In genomic region chr7:115747174-115747573, GRCh38 we compare ENCODE assay signal across 19 cellular contexts.
DNase-seq lines count a peak whose midpoint lies in the region; ATAC-seq, FAIRE-seq and TF ChIP-seq lines count a peak whose summit lies in the region.
"Had no signal": no experiment of that assay in that cellular context is flagged by ENCODE, and none has a peak within 500 bp of the region (broad histone marks: within the 10 kb centered on the region; RNA-seq: fewer than 3 reads in every experiment).

No MANE protein-coding gene starts in this region.

- TF ChIP-seq CTCF in GM12865 (IDR thresholded peaks at IDR 0.05; ENCODE audit: insufficient read depth, low read depth, low read length, missing control alignments) (no peak), pancreas (IDR thresholded peaks at IDR 0.05) (no peak)

- H3K79me1 ChIP-seq in mesenchymal stem cell (replicated peaks; ENCODE audit: low read length, poor library complexity, severe bottlenecking) = no peaks in the 10 kb centered on the region

- ATAC-seq in HG02885 (IDR thresholded peaks at IDR 0.05; ENCODE audit: poor library complexity, unreplicated experiment) (peak; percentile 67), GM18520 (IDR thresholded peaks at IDR 0.05; ENCODE audit: unreplicated experiment) (no peak), pancreas (no peak)
- ATAC-seq: activated CD4-positive, alpha-beta T cell treated with anti-CD3 and anti-CD28 coated beads for 36 hours; activated T-cell treated with anti-CD3 and anti-CD28 coated beads, Interleukin-2, amount 50 U/mL, for 72 hours; T-cell; upper lobe of right lung had no signal

- no peak overlapping the region for H3K18ac ChIP-seq in mesenchymal stem cell (ENCODE audit: low read depth in 1 of 2, low read length in 2 of 2)

- no peak overlapping the region for H3K27ac ChIP-seq in mesenchymal stem cell (ENCODE audit: low read length, poor library complexity, severe bottlenecking)
- peak overlapping the region in 1 of 4 donors; percentile 9 for H3K27ac ChIP-seq in pancreas
- H3K27ac ChIP-seq: upper lobe of right lung had no signal

- DNase-seq in GM12865 (ENCODE audit: low read depth) (peak; percentile 55), mesenchymal stem cell (peak; percentile 9), HuH-7.5 (ENCODE audit: low spot score) (no peak), DMS 273 treated with DMSO at 0.1 percent for 48 hours (lab: John Stamatoyannopoulos, UW) (no peak), pancreas (no peak)
- DNase-seq: activated CD4-positive, alpha-beta T cell treated with anti-CD3 and anti-CD28 coated beads for 36 hours; activated T-cell treated with anti-CD3 and anti-CD28 coated beads, Interleukin-2, amount 50 U/mL, for 72 hours; AML-193; aorta; dermis blood vessel endothelial cell; DND-41; HFFc6; NCI-H226; T-cell; upper lobe of right lung had no signal

- H3K14ac ChIP-seq in mesenchymal stem cell (ENCODE audit: low read length in 2 of 2) = no peak overlapping the region

- H2AK5ac ChIP-seq in mesenchymal stem cell (ENCODE audit: low read length, severe bottlenecking) = no peak overlapping the region

- no peak overlapping the region for H3K23ac ChIP-seq in mesenchymal stem cell (ENCODE audit: low read length in 2 of 2)

- no peak overlapping the region for H2AFZ ChIP-seq in mesenchymal stem cell (ENCODE audit: low read depth, low read length)

- H3K27me3 ChIP-seq in mesenchymal stem cell (ENCODE audit: control insufficient read depth in 1 of 2, insufficient read depth in 1 of 2, low read length in 2 of 2) (no peaks in the 10 kb centered on the region), pancreas (no peaks in the 10 kb centered on the region)
- H3K27me3 ChIP-seq: upper lobe of right lung had no signal

- H3K36me3 ChIP-seq in mesenchymal stem cell (ENCODE audit: control insufficient read depth in 1 of 2, insufficient read depth in 2 of 2, low read depth in 1 of 2, low read length in 2 of 2) = no peaks in the 10 kb centered on the region
- H3K36me3 ChIP-seq in pancreas = no peaks in the 10 kb centered on the region
- H3K36me3 ChIP-seq: upper lobe of right lung had no signal

- H3K4me3 ChIP-seq in GM12865 (ENCODE audit: low read depth, low read length) (no peak overlapping the region), mesenchymal stem cell (ENCODE audit: insufficient read depth in 1 of 2, low read depth in 1 of 2, low read length in 2 of 2) (no peak overlapping the region), pancreas (no peak overlapping the region)
- H3K4me3 ChIP-seq: upper lobe of right lung had no signal

- no peak overlapping the region for H2BK5ac ChIP-seq in mesenchymal stem cell (ENCODE audit: low read depth, low read length, poor library complexity, severe bottlenecking)

- no peak overlapping the region for H3K4ac ChIP-seq in mesenchymal stem cell (ENCODE audit: low read depth in 1 of 2, low read length in 2 of 2)

- H2BK120ac ChIP-seq in mesenchymal stem cell (ENCODE audit: low read depth, low read length) = no peak overlapping the region

- peak; percentile 36 for FAIRE-seq in TTC549 (lab: Jason Lieb, UNC)
- FAIRE-seq in pancreas (lab: Jason Lieb, UNC) = no peak
- FAIRE-seq: GM12891 had no signal

- intact Hi-C loops in pancreas (cut with DNase I) = no loop called here

- H3K4me2 ChIP-seq in mesenchymal stem cell (ENCODE audit: low read length, poor library complexity, severe bottlenecking) = no peak overlapping the region

- 72% methylated on average over 3 of the region's 4 CpGs for WGBS in mesenchymal stem cell
- 39 to 40% methylated on average over 4 of the region's 4 CpGs for WGBS in pancreas, 2 donors

- H3K9ac ChIP-seq in mesenchymal stem cell (ENCODE audit: low read length) = peak overlapping the region; percentile 12

- no peaks in the 10 kb centered on the region for H3K4me1 ChIP-seq in mesenchymal stem cell (ENCODE audit: control insufficient read depth, insufficient read depth, low read depth, low read length)
- H3K4me1 ChIP-seq in pancreas = no peaks in the 10 kb centered on the region
- H3K4me1 ChIP-seq: upper lobe of right lung had no signal

- H4K8ac ChIP-seq in mesenchymal stem cell (ENCODE audit: low read length) = no peak overlapping the region

- H3K9me3 ChIP-seq in mesenchymal stem cell (ENCODE audit: control insufficient read depth, low read length) (no peaks in the 10 kb centered on the region), pancreas (no peaks in the 10 kb centered on the region)
- H3K9me3 ChIP-seq: upper lobe of right lung had no signal

- no peak overlapping the region for H2BK12ac ChIP-seq in mesenchymal stem cell (ENCODE audit: low read length in 2 of 2)

- no peak overlapping the region for H2BK15ac ChIP-seq in mesenchymal stem cell (ENCODE audit: low read depth, poor library complexity, severe bottlenecking)

- H4K91ac ChIP-seq in mesenchymal stem cell (ENCODE audit: low read length) = no peak overlapping the region

Comparison
In these comparisons a context has a peak if more than half of its experiments do, and no peak if none do; other contexts are left out.
1. DNase-seq: peak in GM12865 (single experiment) and mesenchymal stem cell (single experiment); none in HuH-7.5 (single experiment), DMS 273 treated with DMSO at 0.1 percent for 48 hours (single experiment) and pancreas (0 of 6).